Comparison of ENCODE assay signal across 1 cellular context in the genomic region with DNA sequence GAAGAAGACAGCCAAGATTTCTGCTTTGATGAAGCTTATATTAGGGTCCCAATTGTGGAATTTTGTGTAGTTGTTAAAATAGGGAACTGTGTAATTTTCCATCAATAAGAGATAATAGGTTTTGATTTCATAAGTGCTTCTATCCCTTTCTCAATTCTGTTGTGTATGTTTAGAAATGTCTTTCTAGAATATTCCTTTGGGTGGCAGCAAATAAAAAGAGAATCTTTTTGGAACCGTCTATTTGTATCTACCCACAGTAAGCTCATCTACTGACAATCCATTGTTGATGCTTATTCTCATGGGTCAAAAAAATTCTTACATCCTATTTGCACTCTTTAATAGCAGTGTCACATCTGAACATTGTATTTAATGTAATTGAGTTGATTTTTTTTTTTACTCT.
TF ChIP-seq lines count a peak whose summit lies in the region.

No MANE protein-coding gene starts in this region.

TF ChIP-seq in GM23338, 12 proteins besides CTCF, POLR2A, EP300 and RAD21 (continued from another document):
- TF ChIP-seq, protein P1, sequence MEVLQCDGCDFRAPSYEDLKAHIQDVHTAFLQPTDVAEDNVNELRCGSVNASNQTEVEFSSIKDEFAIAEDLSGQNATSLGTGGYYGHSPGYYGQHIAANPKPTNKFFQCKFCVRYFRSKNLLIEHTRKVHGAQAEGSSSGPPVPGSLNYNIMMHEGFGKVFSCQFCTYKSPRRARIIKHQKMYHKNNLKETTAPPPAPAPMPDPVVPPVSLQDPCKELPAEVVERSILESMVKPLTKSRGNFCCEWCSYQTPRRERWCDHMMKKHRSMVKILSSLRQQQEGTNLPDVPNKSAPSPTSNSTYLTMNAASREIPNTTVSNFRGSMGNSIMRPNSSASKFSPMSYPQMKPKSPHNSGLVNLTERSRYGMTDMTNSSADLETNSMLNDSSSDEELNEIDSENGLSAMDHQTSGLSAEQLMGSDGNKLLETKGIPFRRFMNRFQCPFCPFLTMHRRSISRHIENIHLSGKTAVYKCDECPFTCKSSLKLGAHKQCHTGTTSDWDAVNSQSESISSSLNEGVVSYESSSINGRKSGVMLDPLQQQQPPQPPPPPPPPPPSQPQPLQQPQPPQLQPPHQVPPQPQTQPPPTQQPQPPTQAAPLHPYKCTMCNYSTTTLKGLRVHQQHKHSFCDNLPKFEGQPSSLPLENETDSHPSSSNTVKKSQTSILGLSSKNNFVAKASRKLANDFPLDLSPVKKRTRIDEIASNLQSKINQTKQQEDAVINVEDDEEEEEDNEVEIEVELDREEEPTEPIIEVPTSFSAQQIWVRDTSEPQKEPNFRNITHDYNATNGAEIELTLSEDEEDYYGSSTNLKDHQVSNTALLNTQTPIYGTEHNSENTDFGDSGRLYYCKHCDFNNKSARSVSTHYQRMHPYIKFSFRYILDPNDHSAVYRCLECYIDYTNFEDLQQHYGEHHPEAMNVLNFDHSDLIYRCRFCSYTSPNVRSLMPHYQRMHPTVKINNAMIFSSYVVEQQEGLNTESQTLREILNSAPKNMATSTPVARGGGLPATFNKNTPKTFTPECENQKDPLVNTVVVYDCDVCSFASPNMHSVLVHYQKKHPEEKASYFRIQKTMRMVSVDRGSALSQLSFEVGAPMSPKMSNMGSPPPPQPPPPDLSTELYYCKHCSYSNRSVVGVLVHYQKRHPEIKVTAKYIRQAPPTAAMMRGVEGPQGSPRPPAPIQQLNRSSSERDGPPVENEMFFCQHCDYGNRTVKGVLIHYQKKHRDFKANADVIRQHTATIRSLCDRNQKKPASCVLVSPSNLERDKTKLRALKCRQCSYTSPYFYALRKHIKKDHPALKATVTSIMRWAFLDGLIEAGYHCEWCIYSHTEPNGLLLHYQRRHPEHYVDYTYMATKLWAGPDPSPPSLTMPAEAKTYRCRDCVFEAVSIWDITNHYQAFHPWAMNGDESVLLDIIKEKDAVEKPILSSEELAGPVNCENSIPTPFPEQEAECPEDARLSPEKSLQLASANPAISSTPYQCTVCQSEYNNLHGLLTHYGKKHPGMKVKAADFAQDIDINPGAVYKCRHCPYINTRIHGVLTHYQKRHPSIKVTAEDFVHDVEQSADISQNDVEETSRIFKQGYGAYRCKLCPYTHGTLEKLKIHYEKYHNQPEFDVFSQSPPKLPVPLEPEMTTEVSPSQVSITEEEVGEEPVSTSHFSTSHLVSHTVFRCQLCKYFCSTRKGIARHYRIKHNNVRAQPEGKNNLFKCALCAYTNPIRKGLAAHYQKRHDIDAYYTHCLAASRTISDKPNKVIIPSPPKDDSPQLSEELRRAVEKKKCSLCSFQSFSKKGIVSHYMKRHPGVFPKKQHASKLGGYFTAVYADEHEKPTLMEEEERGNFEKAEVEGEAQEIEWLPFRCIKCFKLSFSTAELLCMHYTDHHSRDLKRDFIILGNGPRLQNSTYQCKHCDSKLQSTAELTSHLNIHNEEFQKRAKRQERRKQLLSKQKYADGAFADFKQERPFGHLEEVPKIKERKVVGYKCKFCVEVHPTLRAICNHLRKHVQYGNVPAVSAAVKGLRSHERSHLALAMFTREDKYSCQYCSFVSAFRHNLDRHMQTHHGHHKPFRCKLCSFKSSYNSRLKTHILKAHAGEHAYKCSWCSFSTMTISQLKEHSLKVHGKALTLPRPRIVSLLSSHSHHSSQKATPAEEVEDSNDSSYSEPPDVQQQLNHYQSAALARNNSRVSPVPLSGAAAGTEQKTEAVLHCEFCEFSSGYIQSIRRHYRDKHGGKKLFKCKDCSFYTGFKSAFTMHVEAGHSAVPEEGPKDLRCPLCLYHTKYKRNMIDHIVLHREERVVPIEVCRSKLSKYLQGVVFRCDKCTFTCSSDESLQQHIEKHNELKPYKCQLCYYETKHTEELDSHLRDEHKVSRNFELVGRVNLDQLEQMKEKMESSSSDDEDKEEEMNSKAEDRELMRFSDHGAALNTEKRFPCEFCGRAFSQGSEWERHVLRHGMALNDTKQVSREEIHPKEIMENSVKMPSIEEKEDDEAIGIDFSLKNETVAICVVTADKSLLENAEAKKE (CRISPR knock-in tag; IDR thresholded peaks at IDR 0.05), result no peak
- no peak for TF ChIP-seq JUNB (IDR thresholded peaks at IDR 0.05; ENCODE audit: unreplicated experiment)
- no peak for TF ChIP-seq STAT1 (IDR thresholded peaks at IDR 0.05; ENCODE audit: unreplicated experiment)
- no peak for TF ChIP-seq POLR2AphosphoS5 (IDR thresholded peaks at IDR 0.05; ENCODE audit: low read depth)
- TF ChIP-seq EZH2phosphoT487 (IDR thresholded peaks at IDR 0.05; ENCODE audit: unreplicated experiment), result no peak
- TF ChIP-seq ZNF114 (CRISPR knock-in tag; IDR thresholded peaks at IDR 0.05), result no peak
- no peak for TF ChIP-seq EZH2 (IDR thresholded peaks at IDR 0.05; ENCODE audit: low read depth, unreplicated experiment)
